Comparison of ENCODE assay signal across 24 cellular contexts in the genomic region with DNA sequence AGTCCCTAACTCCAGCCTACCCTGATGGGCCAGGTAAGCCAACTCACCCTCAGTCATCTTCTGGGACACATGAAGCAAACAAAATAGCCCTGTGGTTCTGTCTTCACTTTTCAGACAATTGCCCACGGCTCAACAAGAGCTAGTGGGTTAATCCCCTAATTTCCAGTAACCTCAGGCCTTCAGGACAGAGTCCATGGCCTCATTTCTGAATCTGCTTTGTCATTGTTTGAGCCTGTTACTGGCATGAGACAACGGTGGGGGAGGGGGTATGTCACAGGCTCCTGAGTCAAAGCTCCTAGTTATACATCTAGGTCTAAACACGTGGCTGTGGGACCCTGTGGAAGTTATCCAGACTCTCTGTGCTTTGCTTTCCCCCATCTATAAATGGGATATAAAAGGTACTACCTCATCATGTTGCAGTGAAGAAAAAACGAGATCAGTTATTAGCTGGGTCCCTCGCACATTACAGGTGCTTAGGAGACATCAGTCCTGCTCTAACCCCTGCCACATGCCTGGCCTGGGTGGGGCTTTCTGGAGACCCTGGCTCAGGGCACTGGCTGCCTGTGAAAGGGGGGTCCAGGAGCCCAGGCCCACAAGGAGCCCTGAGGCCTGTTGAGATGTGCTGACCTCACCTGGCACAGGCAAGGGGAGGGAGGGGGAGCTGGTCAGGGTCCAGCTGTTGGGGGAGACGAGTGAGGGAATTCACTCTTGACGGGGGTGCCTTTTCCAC. TPM values are rescaled to one million over a fixed set of nuclear protein-coding genes. Genes with fewer than 3 reads are reported as not detected.
DNase-seq lines count a peak whose midpoint lies in the region; ATAC-seq and TF ChIP-seq lines count a peak whose summit lies in the region.
"Had no signal": no experiment of that assay in that cellular context is flagged by ENCODE, and none has a peak within 500 bp of the region (broad histone marks: within the 10 kb centered on the region; RNA-seq: fewer than 3 reads in every experiment).

No MANE protein-coding gene starts in this region.

- peaks cover 6% of the 10 kb centered on the region for H3K9me3 Mint-ChIP-seq in mesothelial cell of epicardium
- H3K9me3 Mint-ChIP-seq: central memory CD8-positive, alpha-beta T cell; natural killer cell had no signal

- H3K4me1 ChIP-seq in body of pancreas (peaks cover 52% of the 10 kb centered on the region), liver (ENCODE audit: control insufficient read depth in 4 of 4, insufficient read depth in 4 of 4, low read length in 3 of 4) (peaks cover 17 to 54% (median 35%) of the 10 kb centered on the region in 4 donors), stomach (no peaks in the 10 kb centered on the region)
- H3K4me1 ChIP-seq: suprapubic skin had no signal

- ATAC-seq in body of pancreas, result peak; percentile 82
- ATAC-seq: natural killer cell had no signal

- H3K4me3 ChIP-seq in body of pancreas (no peak overlapping the region), liver (ENCODE audit: low read depth in 1 of 3, low read length in 3 of 3) (no peak overlapping the region), stomach (no peak overlapping the region)
- H3K4me3 ChIP-seq: lung, suprapubic skin had no signal

- no peaks in the 10 kb centered on the region for H3K36me3 Mint-ChIP-seq in mesothelial cell of epicardium
- H3K36me3 Mint-ChIP-seq: natural killer cell had no signal

- DNase-seq in NOMO-1 treated with DMSO at 0.1 percent for 48 hours (lab: John Stamatoyannopoulos, UW; ENCODE audit: unreplicated experiment) (peak; percentile 13), NOMO-1 treated with dmso at 0.1 percent for 144 hours (lab: John Stamatoyannopoulos, UW; ENCODE audit: unreplicated experiment) (no peak), body of pancreas (peak; percentile 78 to 87 (median 81)), stomach (peak; percentile 23), germinal center (ENCODE audit: low spot score) (no peak), AG20443 (ENCODE audit: low spot score) (no peak), mesothelial cell of epicardium (ENCODE audit: low spot score in 2 of 2, unreplicated experiment in 2 of 2) (no peak)
- DNase-seq: activated CD4-positive, alpha-beta T cell treated with anti-CD3 and anti-CD28 coated beads for 48 hours; activated effector memory CD4-positive, alpha-beta T cell treated with Interleukin-2 at 50 U/mL for 16 hours; C1 segment of cervical spinal cord; DMS79; natural killer cell; NCI-H1417; NCI-H524 treated with DMSO at 0.1 percent for 48 hours; Right ventricle myocardium superior; stimulated activated CD4-positive, alpha-beta T cell treated with anti-CD3 and anti-CD28 coated beads, Interleukin-12 subunit alpha, Interleukin-12 subunit beta, amount 100 ng/mL, for 4 hours; SW 1271 had no signal

- H3K9me3 ChIP-seq in body of pancreas (no peaks in the 10 kb centered on the region), liver (ENCODE audit: control insufficient read depth in 4 of 4, low read length in 3 of 4) (no peaks in the 10 kb centered on the region), stomach (no peaks in the 10 kb centered on the region)
- H3K9me3 ChIP-seq: suprapubic skin had no signal

- TF ChIP-seq POLR2A in body of pancreas (IDR thresholded peaks at IDR 0.05) (no peak), stomach (IDR thresholded peaks at IDR 0.05) (no peak)

- no peak for TF ChIP-seq EP300 in stomach (IDR thresholded peaks at IDR 0.05)

- TF ChIP-seq RAD21 in liver (IDR thresholded peaks at IDR 0.05), result peak in 1 of 2 donors; percentile 39

- H3K36me3 ChIP-seq in body of pancreas (replicated peaks in 1 of 2; ENCODE audit: insufficient read depth in 1 of 2, low read depth in 2 of 2) (no peaks in the 10 kb centered on the region), liver (ENCODE audit: control insufficient read depth in 4 of 4, insufficient read depth in 3 of 4, low read depth in 1 of 4, low read length in 3 of 4) (peaks cover 15 to 49% (median 45%) of the 10 kb centered on the region in 4 donors), stomach (no peaks in the 10 kb centered on the region)
- H3K36me3 ChIP-seq: suprapubic skin had no signal

- H3K4me3 Mint-ChIP-seq in mesothelial cell of epicardium, result no peak overlapping the region
- H3K4me3 Mint-ChIP-seq: central memory CD8-positive, alpha-beta T cell; natural killer cell had no signal

- peak overlapping the region in 3 of 4 donors; percentile 42 to 73 (median 48) for H3K27ac ChIP-seq in body of pancreas
- peak overlapping the region; percentile 33 to 80 for H3K27ac ChIP-seq in liver (ENCODE audit: low read depth in 1 of 2, low read length in 2 of 2)
- H3K27ac ChIP-seq in stomach, result no peak overlapping the region
- H3K27ac ChIP-seq: suprapubic skin had no signal

- no peaks in the 10 kb centered on the region for H3K27me3 Mint-ChIP-seq in mesothelial cell of epicardium (ENCODE audit: low read depth)

- 29 to 45% methylated on average over 7 of the region's 7 CpGs for WGBS in body of pancreas, 2 donors
- 33% methylated on average over 7 of the region's 7 CpGs for WGBS in liver
- 57 to 63% (median 61%) methylated on average over 6 to 7 of the region's 7 CpGs for WGBS in stomach, 5 donors

- intact Hi-C loops in body of pancreas (cut with DNase I), result no loop called here
- intact Hi-C loops in stomach (cut with DNase I; ENCODE audit: low total_unique reads), result no loop called here

- H3K4me1 Mint-ChIP-seq in mesothelial cell of epicardium, result no peaks in the 10 kb centered on the region
- H3K4me1 Mint-ChIP-seq: central memory CD8-positive, alpha-beta T cell; natural killer cell had no signal

- H3K27me3 ChIP-seq in body of pancreas, result no peaks in the 10 kb centered on the region
- no peaks in the 10 kb centered on the region for H3K27me3 ChIP-seq in liver (ENCODE audit: control insufficient read depth in 4 of 4, insufficient read depth in 4 of 4, low read length in 3 of 4)
- H3K27me3 ChIP-seq in stomach, result no peaks in the 10 kb centered on the region

- TF ChIP-seq CTCF in body of pancreas (IDR thresholded peaks at IDR 0.05) (no peak), liver (IDR thresholded peaks at IDR 0.05; ENCODE audit: low read depth, low read length, missing input control) (no peak), stomach (IDR thresholded peaks at IDR 0.05) (no peak), mesothelial cell of epicardium (IDR thresholded peaks at IDR 0.05; ENCODE audit: unreplicated experiment) (no peak)

- H3K9ac ChIP-seq in liver (ENCODE audit: low read depth in 1 of 2, low read length in 2 of 2), result peak overlapping the region in 1 of 2 donors; percentile 25

- no peak overlapping the region for H3K27ac Mint-ChIP-seq in mesothelial cell of epicardium
- H3K27ac Mint-ChIP-seq: natural killer cell had no signal

TF ChIP-seq in liver, 16 proteins besides CTCF, POLR2A, EP300 and RAD21 (continues in another document):
- TF ChIP-seq FOXA2 (IDR thresholded peaks at IDR 0.05) (peak; percentile 39), FOXA1 (IDR thresholded peaks at IDR 0.05) (peak; percentile 37), REST (IDR thresholded peaks at IDR 0.05) (peak; percentile 67), YY1 (IDR thresholded peaks at IDR 0.05) (peak; percentile 45), SP1 (IDR thresholded peaks at IDR 0.05) (peak; percentile 84), HNF4A (conservative IDR thresholded peaks at IDR 0.05) (peak; percentile 91 to 96), HNF4G (IDR thresholded peaks at IDR 0.05) (peak; percentile 56), JUND (IDR thresholded peaks at IDR 0.05) (peak; percentile 40 to 59), GABPA (IDR thresholded peaks at IDR 0.05 in 1 of 2, conservative IDR thresholded peaks at IDR 0.05 in 1 of 2) (no peak), NR2F2 (IDR thresholded peaks at IDR 0.05) (no peak)
- TF ChIP-seq, protein P1, sequence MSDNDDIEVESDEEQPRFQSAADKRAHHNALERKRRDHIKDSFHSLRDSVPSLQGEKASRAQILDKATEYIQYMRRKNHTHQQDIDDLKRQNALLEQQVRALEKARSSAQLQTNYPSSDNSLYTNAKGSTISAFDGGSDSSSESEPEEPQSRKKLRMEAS (IDR thresholded peaks at IDR 0.05), result peak; percentile 82

RNA-seq across cellular contexts. Expression of gene MAT1A, which starts 16.5 kb away (rescaled TPM):
- total RNA-seq in body of pancreas, result 10 to 100 TPM in 1 of 2 donors, 1 to 10 TPM in 1; 9.6 to 11.9 TPM
- 100 to 1,000 TPM; 179 to 662 TPM for total RNA-seq in liver
- 100 to 1,000 TPM; 327 to 759 TPM for polyA plus RNA-seq in liver
- not detected for total RNA-seq in stomach
- polyA plus RNA-seq in stomach, result 1 to 10 TPM in 1 of 3 donors, under 1 TPM in 2; 0.23 to 1.1 (median 0.31) TPM
- 0.09 to 0.22 TPM (median 0.18 TPM) in 3 replicates for total RNA-seq in mesothelial cell of epicardium
- total RNA-seq: A673, LHCN-M2, natural killer cell, OCI-LY7 had no signal

Comparison
In these comparisons a context has a peak if more than half of its experiments do, and no peak if none do; other contexts are left out.
1. DNase-seq: peak in NOMO-1 treated with DMSO at 0.1 percent for 48 hours (single experiment), body of pancreas (4 of 4) and stomach (single experiment); none in NOMO-1 treated with dmso at 0.1 percent for 144 hours (single experiment), germinal center (single experiment), AG20443 (single experiment) and mesothelial cell of epicardium (0 of 2).
2. H3K27ac ChIP-seq: peak in body of pancreas (3 of 4) and liver (2 of 2); none in stomach (0 of 5).
3. RNA of gene MAT1A, which starts 16.5 kb away (total RNA-seq): 179 to 662 TPM in liver; 9.6 to 11.9 TPM in body of pancreas, 0.09 to 0.22 TPM in mesothelial cell of epicardium and not detected in stomach; every median in the first group is over 10 times any median in the second.